30 cellular contexts compared by ENCODE assay signal in the genomic region with DNA sequence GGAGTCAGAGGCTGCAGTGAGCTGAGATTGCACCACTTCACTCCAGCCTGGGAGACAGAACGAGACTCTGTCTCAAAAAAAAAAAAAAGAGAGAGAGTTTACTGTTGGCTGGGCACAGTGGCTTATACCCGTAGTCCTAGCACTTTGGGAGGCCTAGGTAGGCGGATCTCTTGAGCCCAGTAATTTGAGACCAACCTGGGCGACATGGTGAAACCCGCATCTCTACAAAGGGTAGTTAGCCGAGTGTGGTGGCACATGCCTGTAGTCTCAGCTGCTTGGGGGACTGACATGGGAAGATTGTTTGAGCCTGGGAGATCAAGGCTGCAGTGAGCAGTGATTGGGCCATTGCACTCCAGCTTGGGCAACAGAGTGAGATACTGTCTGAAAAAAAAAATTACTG.
"Had no signal": no experiment of that assay in that cellular context is flagged by ENCODE, and none has a peak within 500 bp of the region (broad histone marks: within the 10 kb centered on the region; RNA-seq: fewer than 3 reads in every experiment).

No MANE protein-coding gene starts in this region.

- H3K27ac Mint-ChIP-seq: activated CD4-positive, alpha-beta memory T cell treated with anti-CD3 and anti-CD28 coated beads for 36 hours; activated CD4-positive, alpha-beta T cell treated with anti-CD3 and anti-CD28 coated beads, Interleukin-2, amount 10 ng/mL, durations not matched to agents 24 days and 14 days; activated naive CD4-positive, alpha-beta T cell treated with anti-CD3 and anti-CD28 coated beads for 36 hours; activated naive CD8-positive, alpha-beta T cell treated with anti-CD3 and anti-CD28 coated beads for 36 hours; activated T-helper 1 cell treated with anti-CD3 and anti-CD28 coated beads, Interleukin-12 subunit alpha, Interleukin-12 subunit beta, Interleukin-2, Interleukin-4 antibody, amounts not matched to agents 30 ng/mL and 10 ng/mL and 1 ng/mL, durations not matched to agents 14 hours and 24 hours and 36 hours; brain; naive thymus-derived CD8-positive, alpha-beta T cell; T-helper 1 cell treated with Interleukin-12 subunit alpha and Interleukin-12 subunit beta and Interleukin-4 antibody, amounts not matched to agents 30 μg/mL and 1 μg/mL, for 36 hours had no signal

- H3K4me3 ChIP-seq: adrenal gland, ascending aorta, coronary artery, spleen, suprapubic skin, tibial artery, upper lobe of right lung had no signal

- H3K4me3 Mint-ChIP-seq: activated CD4-positive, alpha-beta memory T cell treated with anti-CD3 and anti-CD28 coated beads for 36 hours; activated CD4-positive, alpha-beta T cell treated with anti-CD3 and anti-CD28 coated beads, Interleukin-2, amount 10 ng/mL, durations not matched to agents 24 days and 14 days; activated naive CD4-positive, alpha-beta T cell treated with anti-CD3 and anti-CD28 coated beads for 36 hours; activated naive CD8-positive, alpha-beta T cell treated with anti-CD3 and anti-CD28 coated beads for 36 hours; activated T-helper 1 cell treated with anti-CD3 and anti-CD28 coated beads, Interleukin-12 subunit alpha, Interleukin-12 subunit beta, Interleukin-2, Interleukin-4 antibody, amounts not matched to agents 30 ng/mL and 10 ng/mL and 1 ng/mL, durations not matched to agents 14 hours and 24 hours and 36 hours; brain; effector memory CD8-positive, alpha-beta T cell; naive thymus-derived CD8-positive, alpha-beta T cell; T-helper 1 cell treated with Interleukin-12 subunit alpha and Interleukin-12 subunit beta and Interleukin-4 antibody, amounts not matched to agents 30 μg/mL and 1 μg/mL, for 36 hours had no signal

- DNase-seq: activated CD4-positive, alpha-beta memory T cell treated with anti-CD3 and anti-CD28 coated beads for 36 hours; activated CD4-positive, alpha-beta T cell treated with anti-CD3 and anti-CD28 coated beads, Interleukin-2, amount 10 ng/mL, durations not matched to agents 24 days and 14 days; activated CD4-positive, CD25-positive, alpha-beta regulatory T cell treated with anti-CD3 and anti-CD28 coated beads, Interleukin-2, amount 50 U/mL, for 72 hours; activated CD8-positive, alpha-beta memory T cell treated with anti-CD3 and anti-CD28 coated beads, Interleukin-2, amount 50 U/mL, for 4 hours; activated effector memory CD4-positive, alpha-beta T cell treated with anti-CD3 and anti-CD28 coated beads, Interleukin-2, amount 50 U/mL, for 16 hours; activated naive CD4-positive, alpha-beta T cell treated with anti-CD3 and anti-CD28 coated beads for 36 hours; activated naive CD8-positive, alpha-beta T cell treated with anti-CD3 and anti-CD28 coated beads for 36 hours; activated T-cell treated with anti-CD3 and anti-CD28 coated beads, Interleukin-2, amount 50 U/mL, for 1 hour; adrenal gland; effector memory CD8-positive, alpha-beta T cell; foreskin keratinocyte; islet precursor cell; left cardiac atrium; midbrain; naive thymus-derived CD8-positive, alpha-beta T cell; posterior cingulate gyrus; right cardiac atrium; spleen; stimulated activated naive CD4-positive, alpha-beta T cell; T1000; tibial artery; upper lobe of right lung; WERI-Rb-1 had no signal

- H3K27ac ChIP-seq: adrenal gland, coronary artery, foreskin keratinocyte, spleen, suprapubic skin, tibial artery, upper lobe of right lung, WERI-Rb-1 had no signal

- H3K27me3 Mint-ChIP-seq: activated CD4-positive, alpha-beta memory T cell treated with anti-CD3 and anti-CD28 coated beads for 36 hours; activated CD4-positive, alpha-beta T cell treated with anti-CD3 and anti-CD28 coated beads, Interleukin-2, amount 10 ng/mL, durations not matched to agents 24 days and 14 days; activated naive CD8-positive, alpha-beta T cell treated with anti-CD3 and anti-CD28 coated beads for 36 hours; brain; effector memory CD8-positive, alpha-beta T cell; naive thymus-derived CD8-positive, alpha-beta T cell had no signal

- H3K4me1 ChIP-seq: adrenal gland, foreskin keratinocyte, spleen, suprapubic skin, upper lobe of right lung had no signal

- ATAC-seq: effector memory CD8-positive, alpha-beta T cell; foreskin keratinocyte; left cardiac atrium; naive thymus-derived CD8-positive, alpha-beta T cell; right cardiac atrium; upper lobe of right lung had no signal

- H3K9me3 ChIP-seq: adrenal gland, ascending aorta, spleen, suprapubic skin, tibial artery, upper lobe of right lung had no signal

- FAIRE-seq: endothelial cell of umbilical vein had no signal

- H3K27me3 ChIP-seq: adrenal gland, ascending aorta, foreskin keratinocyte, spleen, suprapubic skin, tibial artery, upper lobe of right lung had no signal
